Comparison of ENCODE assay signal across 17 cellular contexts in genomic region chr7:44215531-44215930, GRCh38. TPM values are rescaled to one million over a fixed set of nuclear protein-coding genes. Genes with fewer than 3 reads are reported as not detected.
DNase-seq lines count a peak whose midpoint lies in the region; ATAC-seq lines count a peak whose summit lies in the region.
"Had no signal": no experiment of that assay in that cellular context is flagged by ENCODE, and none has a peak within 500 bp of the region (broad histone marks: within the 10 kb centered on the region; RNA-seq: fewer than 3 reads in every experiment).

No MANE protein-coding gene starts in this region.

- no peak for ATAC-seq in stimulated activated effector memory CD8-positive, alpha-beta T cell treated with anti-CD3 and anti-CD28 coated beads, Interleukin-12 subunit alpha, Interleukin-12 subunit beta, amount 100 ng/mL, for 72 hours
- no peak for ATAC-seq in GM18861 (IDR thresholded peaks at IDR 0.05; ENCODE audit: unreplicated experiment)
- ATAC-seq in HG02970 (IDR thresholded peaks at IDR 0.05; ENCODE audit: low FRiP score, unreplicated experiment), result no peak

- peak; percentile 95 for DNase-seq in COLO668 (lab: John Stamatoyannopoulos, UW; ENCODE audit: unreplicated experiment)
- DNase-seq in H7, result peak; percentile 35
- DNase-seq in NCI-H510A (lab: John Stamatoyannopoulos, UW), result peak; percentile 69
- peak; percentile 77 for DNase-seq in mesenteric fat pad (ENCODE audit: low spot score)
- DNase-seq in stimulated activated effector memory CD8-positive, alpha-beta T cell treated with anti-CD3 and anti-CD28 coated beads, Interleukin-12 subunit alpha, Interleukin-12 subunit beta, amount 100 ng/mL, for 72 hours (ENCODE audit: low spot score in 2 of 2), result no peak
- DNase-seq in AML-193 (lab: John Stamatoyannopoulos, UW), result no peak
- DNase-seq: activated CD4-positive, alpha-beta T cell treated with anti-CD3 and anti-CD28 coated beads, Interleukin-2, amount 50 U/mL, for 4 hours; activated naive CD4-positive, alpha-beta T cell treated with anti-CD3 and anti-CD28 coated beads for 36 hours; EL; midbrain; NCI-H1436 treated with DMSO at 0.1 percent for 48 hours; NCI-H524; SIG-M5 had no signal

- peaks cover 29% of the 10 kb centered on the region for H3K36me3 Mint-ChIP-seq in stimulated activated effector memory CD8-positive, alpha-beta T cell treated with anti-CD3 and anti-CD28 coated beads, Interleukin-12 subunit alpha, Interleukin-12 subunit beta, amount 100 ng/mL, for 72 hours

- H3K4me1 Mint-ChIP-seq in stimulated activated effector memory CD8-positive, alpha-beta T cell treated with anti-CD3 and anti-CD28 coated beads, Interleukin-12 subunit alpha, Interleukin-12 subunit beta, amount 100 ng/mL, for 72 hours, result peaks cover 5% of the 10 kb centered on the region

- no peak overlapping the region for H3K4me3 Mint-ChIP-seq in stimulated activated effector memory CD8-positive, alpha-beta T cell treated with anti-CD3 and anti-CD28 coated beads, Interleukin-12 subunit alpha, Interleukin-12 subunit beta, amount 100 ng/mL, for 72 hours
- H3K4me3 Mint-ChIP-seq: activated naive CD4-positive, alpha-beta T cell treated with anti-CD3 and anti-CD28 coated beads for 36 hours; T-helper 1 cell treated with Interleukin-12 subunit alpha and Interleukin-12 subunit beta and Interleukin-4 antibody, amounts not matched to agents 30 μg/mL and 1 μg/mL, for 36 hours had no signal

- no peaks in the 10 kb centered on the region for H3K9me3 Mint-ChIP-seq in stimulated activated effector memory CD8-positive, alpha-beta T cell treated with anti-CD3 and anti-CD28 coated beads, Interleukin-12 subunit alpha, Interleukin-12 subunit beta, amount 100 ng/mL, for 72 hours
- H3K9me3 Mint-ChIP-seq: activated naive CD4-positive, alpha-beta T cell treated with anti-CD3 and anti-CD28 coated beads for 36 hours; T-helper 1 cell treated with Interleukin-12 subunit alpha and Interleukin-12 subunit beta and Interleukin-4 antibody, amounts not matched to agents 30 μg/mL and 1 μg/mL, for 36 hours had no signal

- H3K4me3 ChIP-seq in H7 (ENCODE audit: insufficient read depth, low read depth, low read length), result no peak overlapping the region
- H3K4me3 ChIP-seq: ascending aorta had no signal

- no peaks in the 10 kb centered on the region for H3K27me3 ChIP-seq in H7 (ENCODE audit: control insufficient read depth, insufficient read depth, low read length)
- H3K27me3 ChIP-seq: ascending aorta had no signal

- H3K36me3 ChIP-seq in H7 (replicated peaks; ENCODE audit: control insufficient read depth, insufficient read depth, low read length), result peaks cover 11% of the 10 kb centered on the region

- H3K27ac Mint-ChIP-seq in stimulated activated effector memory CD8-positive, alpha-beta T cell treated with anti-CD3 and anti-CD28 coated beads, Interleukin-12 subunit alpha, Interleukin-12 subunit beta, amount 100 ng/mL, for 72 hours, result no peak overlapping the region
- H3K27ac Mint-ChIP-seq: activated naive CD4-positive, alpha-beta T cell treated with anti-CD3 and anti-CD28 coated beads for 36 hours; T-helper 1 cell treated with Interleukin-12 subunit alpha and Interleukin-12 subunit beta and Interleukin-4 antibody, amounts not matched to agents 30 μg/mL and 1 μg/mL, for 36 hours had no signal

RNA-seq across cellular contexts. Expression of gene YKT6, which starts 14.8 kb away (rescaled TPM):
- 82.4 and 93.4 TPM in 2 replicates for total RNA-seq in H7 (2014; rRNA removed; shearing (Covaris generic))
- total RNA-seq in mesenteric fat pad, result 77.4 TPM

RNA-seq across cellular contexts. Expression of gene GCK, which starts 26.3 kb away (rescaled TPM):
- total RNA-seq in H7 (2014; rRNA removed; shearing (Covaris generic)), result 2.8 and 3.7 TPM in 2 replicates
- total RNA-seq in mesenteric fat pad, result 0.48 TPM

Comparison
In these comparisons a context has a peak if more than half of its experiments do, and no peak if none do; other contexts are left out.
1. DNase-seq: peak in COLO668 (single experiment), H7 (single experiment), NCI-H510A (single experiment) and mesenteric fat pad (single experiment); none in stimulated activated effector memory CD8-positive, alpha-beta T cell treated with anti-CD3 and anti-CD28 coated beads, Interleukin-12 subunit alpha, Interleukin-12 subunit beta, amount 100 ng/mL, for 72 hours (0 of 2) and AML-193 (0 of 2).